Comparison of ENCODE assay signal across 15 cellular contexts in genomic region chr19:2288010-2288742, GRCh38. TPM values are rescaled to one million over a fixed set of nuclear protein-coding genes. Genes with fewer than 3 reads are reported as not detected.
A peak's percentile ranks its signal among the peaks of the same experiment; 100 is the strongest.
DNase-seq lines count a peak whose midpoint lies in the region; ATAC-seq and TF ChIP-seq lines count a peak whose summit lies in the region.
"Had no signal": no experiment of that assay in that cellular context is flagged by ENCODE, and none has a peak within 500 bp of the region (broad histone marks: within the 10 kb centered on the region; RNA-seq: fewer than 3 reads in every experiment).

No MANE protein-coding gene starts in this region.

- H3K36me3 ChIP-seq in CD8-positive, alpha-beta memory T cell (ENCODE audit: insufficient read depth, low read length): no peaks in the 10 kb centered on the region
- no peaks in the 10 kb centered on the region for H3K36me3 ChIP-seq in neuronal stem cell (replicated peaks in 1 of 2; ENCODE audit: control insufficient read depth in 2 of 2, insufficient read depth in 2 of 2, low read length in 2 of 2)
- no peaks in the 10 kb centered on the region for H3K36me3 ChIP-seq in effector memory CD4-positive, alpha-beta T cell (ENCODE audit: control insufficient read depth, insufficient read depth, low read length)
- H3K36me3 ChIP-seq: adrenal gland had no signal

- intact Hi-C loops in left ventricle myocardium superior (cut with micrococcal nuclease): no loop called here

- H3K27me3 ChIP-seq in CD8-positive, alpha-beta memory T cell (ENCODE audit: insufficient read depth, low read length, poor library complexity, severe bottlenecking): no peaks in the 10 kb centered on the region
- H3K27me3 ChIP-seq in neuronal stem cell (ENCODE audit: control insufficient read depth in 3 of 3, insufficient read depth in 3 of 3, low read depth in 1 of 3, low read length in 3 of 3): peaks cover 32 to 65% (median 38%) of the 10 kb centered on the region in 3 experiments
- no peaks in the 10 kb centered on the region for H3K27me3 ChIP-seq in effector memory CD4-positive, alpha-beta T cell (replicated peaks; ENCODE audit: control insufficient read depth, insufficient read depth, low read length, poor library complexity, severe bottlenecking)

- peak overlapping the region; percentile 98 for H3K27ac Mint-ChIP-seq in T-helper 2 cell treated with Interferon-gamma antibody and Interleukin-4, amounts not matched to agents 5 μg/mL and 100 μg/mL, for 36 hours
- peak overlapping the region in 5 of 8 donors; percentile 36 to 85 (median 64) for H3K27ac Mint-ChIP-seq in CD8-positive, alpha-beta memory T cell
- H3K27ac Mint-ChIP-seq in WTC11: no peak overlapping the region

- CTCF ChIA-PET in CD8-positive, alpha-beta memory T cell (lab: Charles Lee): interaction anchor here (0.9 to 2.9 kb wide), 7 partner anchors 10 to 29 kb away, joined by 3 to 33 read pairs (median 5); no protein-coding TSS in a partner anchor
- CTCF ChIA-PET in WTC11 (lab: Charles Lee): interaction anchor here (0.6 to 2.7 kb wide), 10 partner anchors 12 to 89 kb away, joined by 3 to 10 read pairs (median 4); no protein-coding TSS in a partner anchor

- H3K79me1 ChIP-seq in neuronal stem cell (ENCODE audit: low read depth, low read length): peaks cover 3% of the 10 kb centered on the region

- no peaks in the 10 kb centered on the region for H3K27me3 Mint-ChIP-seq in T-helper 2 cell treated with Interferon-gamma antibody and Interleukin-4, amounts not matched to agents 5 μg/mL and 100 μg/mL, for 36 hours (ENCODE audit: low read depth)
- H3K27me3 Mint-ChIP-seq in CD8-positive, alpha-beta memory T cell: peaks cover 0 to 8% of the 10 kb centered on the region in 2 donors
- H3K27me3 Mint-ChIP-seq in WTC11 (ENCODE audit: low read depth): peaks cover 63% of the 10 kb centered on the region

- H3K4ac ChIP-seq in neuronal stem cell (ENCODE audit: low read length): no peak overlapping the region

- ATAC-seq in WTC11 (no peak), left ventricle myocardium superior (no peak)
- ATAC-seq: PC-3 had no signal

- peaks cover 18% of the 10 kb centered on the region for H3K4me1 ChIP-seq in CD8-positive, alpha-beta memory T cell (ENCODE audit: insufficient read depth, low read length)
- peaks cover 0 to 14% of the 10 kb centered on the region in 2 donors for H3K4me1 ChIP-seq in neuronal stem cell (ENCODE audit: control insufficient read depth in 2 of 2, insufficient read depth in 1 of 2, low read depth in 1 of 2, low read length in 2 of 2)
- H3K4me1 ChIP-seq in effector memory CD4-positive, alpha-beta T cell (ENCODE audit: control insufficient read depth, insufficient read depth, low read length, poor library complexity, severe bottlenecking): peaks cover 20% of the 10 kb centered on the region

- H4K8ac ChIP-seq in neuronal stem cell (ENCODE audit: low read depth, low read length): peak overlapping the region; percentile 65

- peak overlapping the region; percentile 82 for H3K14ac ChIP-seq in neuronal stem cell (ENCODE audit: low read length)

- peak overlapping the region; percentile 22 for H2BK12ac ChIP-seq in neuronal stem cell (ENCODE audit: low read length)

- no peak overlapping the region for H2BK120ac ChIP-seq in neuronal stem cell (ENCODE audit: low read depth, low read length)

- no peak overlapping the region for H3K4me2 ChIP-seq in neuronal stem cell (ENCODE audit: insufficient read depth, low read length, poor library complexity, severe bottlenecking)
- H3K4me2 ChIP-seq: KMS-11 had no signal

- H3K27ac ChIP-seq in CD8-positive, alpha-beta memory T cell (ENCODE audit: low read depth, low read length): no peak overlapping the region
- H3K27ac ChIP-seq in neuronal stem cell (replicated peaks; ENCODE audit: low read length): no peak overlapping the region
- no peak overlapping the region for H3K27ac ChIP-seq in effector memory CD4-positive, alpha-beta T cell (ENCODE audit: insufficient read depth, low read length, poor library complexity, severe bottlenecking)
- H3K27ac ChIP-seq: KMS-11 had no signal

- POLR2A ChIA-PET in CD8-positive, alpha-beta memory T cell (lab: Charles Lee): interaction anchor here (0.6 to 1.8 kb wide), 7 partner anchors 9 to 35 kb away, joined by 3 to 11 read pairs (median 5); no protein-coding TSS in a partner anchor
- POLR2A ChIA-PET in WTC11 (lab: Charles Lee): interaction anchor here (0.5 kb wide), 1 partner anchor 189 kb away, joined by 3 read pairs; no protein-coding TSS in a partner anchor

- peak overlapping the region; percentile 75 for H2BK15ac ChIP-seq in neuronal stem cell (ENCODE audit: low read length)

- DNase-seq in T-helper 2 cell treated with Interferon-gamma antibody and Interleukin-4, amounts not matched to agents 5 μg/mL and 100 μg/mL, for 36 hours (ENCODE audit: low spot score): no peak
- DNase-seq in T-helper 2 cell (no peak), WTC11 (ENCODE audit: low spot score) (no peak), neuronal stem cell (ENCODE audit: low spot score) (no peak), T-helper 9 cell (no peak), left ventricle myocardium superior (no peak)
- DNase-seq in CD8-positive, alpha-beta memory T cell: no peak
- no peak for DNase-seq in effector memory CD4-positive, alpha-beta T cell
- DNase-seq: adrenal gland; kidney; NCI-H187 treated with DMSO at 0.1 percent for 48 hours; PC-3; stimulated activated CD8-positive, alpha-beta memory T cell treated with anti-CD3 and anti-CD28 coated beads, Interleukin-4, amount 100 ng/mL, for 48 hours had no signal

- no CpG with 5 or more reads among the region's 24 CpGs for WGBS in neuronal stem cell (ENCODE audit: extremely low coverage in 2 of 2, insufficient read length in 2 of 2, insufficient replicate concordance in 1 of 2), 2 donors

- H3K4me3 ChIP-seq in CD8-positive, alpha-beta memory T cell (ENCODE audit: low read length): no peak overlapping the region
- H3K4me3 ChIP-seq in neuronal stem cell (ENCODE audit: low read length in 2 of 2): no peak overlapping the region
- H3K4me3 ChIP-seq in effector memory CD4-positive, alpha-beta T cell (ENCODE audit: insufficient read depth, low read depth, low read length, poor library complexity, severe bottlenecking): no peak overlapping the region
- H3K4me3 ChIP-seq: adrenal gland had no signal

- H3K18ac ChIP-seq in neuronal stem cell (ENCODE audit: low read length): peak overlapping the region; percentile 64

- peaks cover 15% of the 10 kb centered on the region for H3K4me1 Mint-ChIP-seq in T-helper 2 cell treated with Interferon-gamma antibody and Interleukin-4, amounts not matched to agents 5 μg/mL and 100 μg/mL, for 36 hours (ENCODE audit: low read depth)
- peaks cover 17 to 35% (median 17%) of the 10 kb centered on the region in 3 donors for H3K4me1 Mint-ChIP-seq in CD8-positive, alpha-beta memory T cell
- peaks cover 6% of the 10 kb centered on the region; the same call in 1 of the 2 replicates for H3K4me1 Mint-ChIP-seq in WTC11

- H3K9ac ChIP-seq in neuronal stem cell (ENCODE audit: low read depth, low read length, poor library complexity): no peak overlapping the region
- H3K9ac ChIP-seq: KMS-11 had no signal

- no peak overlapping the region for H2AFZ ChIP-seq in neuronal stem cell (ENCODE audit: low read length)

- H3K36me3 Mint-ChIP-seq in T-helper 2 cell treated with Interferon-gamma antibody and Interleukin-4, amounts not matched to agents 5 μg/mL and 100 μg/mL, for 36 hours (ENCODE audit: low read depth): peaks cover 17% of the 10 kb centered on the region
- peaks cover 0 to 12% (median 0%) of the 10 kb centered on the region in 3 donors for H3K36me3 Mint-ChIP-seq in CD8-positive, alpha-beta memory T cell
- H3K36me3 Mint-ChIP-seq in WTC11: no peaks in the 10 kb centered on the region

- H4K91ac ChIP-seq in neuronal stem cell (ENCODE audit: low read depth, low read length, poor library complexity): no peak overlapping the region

- H2BK5ac ChIP-seq in neuronal stem cell (ENCODE audit: low read length): no peak overlapping the region

- TF ChIP-seq CTCF in WTC11 (IDR thresholded peaks at IDR 0.05): no peak

- H3K9me3 ChIP-seq in CD8-positive, alpha-beta memory T cell (ENCODE audit: low read length): no peaks in the 10 kb centered on the region
- peaks cover 0 to 4% of the 10 kb centered on the region in 2 donors for H3K9me3 ChIP-seq in neuronal stem cell (replicated peaks in 1 of 2; ENCODE audit: control insufficient read depth in 2 of 2, insufficient read depth in 1 of 2, low read depth in 1 of 2, low read length in 2 of 2)
- no peaks in the 10 kb centered on the region for H3K9me3 ChIP-seq in effector memory CD4-positive, alpha-beta T cell (ENCODE audit: control insufficient read depth, low read length)
- H3K9me3 ChIP-seq: adrenal gland had no signal

- H3K9me3 Mint-ChIP-seq in T-helper 2 cell treated with Interferon-gamma antibody and Interleukin-4, amounts not matched to agents 5 μg/mL and 100 μg/mL, for 36 hours: no peaks in the 10 kb centered on the region
- H3K9me3 Mint-ChIP-seq in CD8-positive, alpha-beta memory T cell: no peaks in the 10 kb centered on the region
- H3K9me3 Mint-ChIP-seq in WTC11: no peaks in the 10 kb centered on the region

- peak overlapping the region; percentile 68 for H2AK5ac ChIP-seq in neuronal stem cell (ENCODE audit: low read depth, low read length)

- H3K4me3 Mint-ChIP-seq in T-helper 2 cell treated with Interferon-gamma antibody and Interleukin-4, amounts not matched to agents 5 μg/mL and 100 μg/mL, for 36 hours: peak overlapping the region; percentile 89
- H3K4me3 Mint-ChIP-seq in CD8-positive, alpha-beta memory T cell: peak overlapping the region in 6 of 7 donors; percentile 33 to 90 (median 86)
- 0 out of 2 replicates have a peak overlapping the region, but pooled peaks have one; percentile 21 for H3K4me3 Mint-ChIP-seq in WTC11

- peak overlapping the region; percentile 93 for H3K23ac ChIP-seq in neuronal stem cell (ENCODE audit: low read depth, low read length, poor library complexity)

RNA-seq across cellular contexts. Expression of gene PEAK3, which starts 6.2 kb away (rescaled TPM):
- not detected for total RNA-seq in CD8-positive, alpha-beta memory T cell
- polyA plus RNA-seq in CD8-positive, alpha-beta memory T cell: 0.79 TPM
- not detected in 3 replicates for total RNA-seq in WTC11 (2021)
- polyA plus RNA-seq in neuronal stem cell (2013, experiment 1 of 2): not detected
- not detected for polyA plus RNA-seq in neuronal stem cell (2013, experiment 2 of 2)
- 0.87 TPM for total RNA-seq in left ventricle myocardium superior
- total RNA-seq: PC-3 had no signal

RNA-seq across cellular contexts. Expression of gene LINGO3, which starts 19.8 kb away (rescaled TPM):
- under 1 TPM; 0.09 to 0.15 TPM for total RNA-seq in CD8-positive, alpha-beta memory T cell
- polyA plus RNA-seq in CD8-positive, alpha-beta memory T cell: 9.2 TPM
- total RNA-seq in WTC11 (2021) (2.0 to 2.9 TPM (median 2.8 TPM) in 3 replicates), left ventricle myocardium superior (not detected)
- 0.99 TPM for polyA plus RNA-seq in neuronal stem cell (2013, experiment 1 of 2)
- 1.1 TPM for polyA plus RNA-seq in neuronal stem cell (2013, experiment 2 of 2)
- total RNA-seq: chondrocyte, PC-3 had no signal
- polyA plus RNA-seq: adrenal gland had no signal

RNA-seq across cellular contexts. Expression of gene JSRP1, which starts 32.0 kb away (rescaled TPM):
- 1 to 10 TPM in 1 of 2 experiments, under 1 TPM in 1; 0.73 to 1.0 TPM for total RNA-seq in CD8-positive, alpha-beta memory T cell
- polyA plus RNA-seq in CD8-positive, alpha-beta memory T cell: 0.91 TPM
- total RNA-seq in WTC11 (2021) (0.33 to 1.4 TPM (median 0.73 TPM) in 3 replicates), left ventricle myocardium superior (not detected)
- polyA plus RNA-seq in neuronal stem cell (2013, experiment 1 of 2): 0.22 TPM
- polyA plus RNA-seq in neuronal stem cell (2013, experiment 2 of 2): 0.15 TPM
- total RNA-seq: PC-3 had no signal

RNA-seq across cellular contexts. Expression of gene AMH, which starts 39.1 kb away (rescaled TPM):
- 1 to 10 TPM; 5.9 to 7.4 TPM for total RNA-seq in CD8-positive, alpha-beta memory T cell
- polyA plus RNA-seq in CD8-positive, alpha-beta memory T cell: not detected
- 4.7 to 11.2 TPM (median 5.2 TPM) in 3 replicates for total RNA-seq in WTC11 (2021)
- polyA plus RNA-seq in neuronal stem cell (2013, experiment 1 of 2): 10.1 TPM
- polyA plus RNA-seq in neuronal stem cell (2013, experiment 2 of 2): 9.2 TPM
- total RNA-seq in left ventricle myocardium superior: 1.6 TPM

RNA-seq across cellular contexts. Expression of gene LSM7, which starts 40.2 kb away (rescaled TPM):
- 100 to 1,000 TPM; 163 to 168 TPM for total RNA-seq in CD8-positive, alpha-beta memory T cell
- 162 TPM for polyA plus RNA-seq in CD8-positive, alpha-beta memory T cell
- total RNA-seq in WTC11 (2021) (245 to 250 TPM (median 248 TPM) in 3 replicates), left ventricle myocardium superior (43.8 TPM)
- polyA plus RNA-seq in neuronal stem cell (2013, experiment 1 of 2): 368 TPM
- polyA plus RNA-seq in neuronal stem cell (2013, experiment 2 of 2): 371 TPM

Comparison
In these comparisons a context has a peak if more than half of its experiments do, and no peak if none do; other contexts are left out.
1. H3K4me3 Mint-ChIP-seq: peak in every context shown above with its lines; median percentile 89 in T-helper 2 cell treated with Interferon-gamma antibody and Interleukin-4, amounts not matched to agents 5 μg/mL and 100 μg/mL, for 36 hours; 86 in CD8-positive, alpha-beta memory T cell; 21 in WTC11.